Comparison of ENCODE assay signal across 19 cellular contexts in genomic region chr13:112715715-112716460, GRCh38. TPM values are rescaled to one million over a fixed set of nuclear protein-coding genes. Genes with fewer than 3 reads are reported as not detected.
DNase-seq lines count a peak whose midpoint lies in the region; FAIRE-seq and TF ChIP-seq lines count a peak whose summit lies in the region.
"Had no signal": no experiment of that assay in that cellular context is flagged by ENCODE, and none has a peak within 500 bp of the region (broad histone marks: within the 10 kb centered on the region; RNA-seq: fewer than 3 reads in every experiment).

No MANE protein-coding gene starts in this region.

- no peaks in the 10 kb centered on the region for H3K36me3 ChIP-seq in Peyer's patch

- H3K27me3 ChIP-seq in Peyer's patch, result no peaks in the 10 kb centered on the region
- H3K27me3 ChIP-seq: neutrophil had no signal

- H3K27ac Mint-ChIP-seq in CD14-positive monocyte (peak overlapping the region in 6 of 7 donors; percentile 22 to 73 (median 46)), neural crest cell (ENCODE audit: unreplicated experiment) (peak overlapping the region; percentile 62)
- H3K27ac Mint-ChIP-seq: activated naive CD4-positive, alpha-beta T cell treated with anti-CD3 and anti-CD28 coated beads, Interleukin-2, amount 50 U/mL, for 72 hours; CD8-positive, alpha-beta T cell had no signal

- H3K4me3 Mint-ChIP-seq in CD14-positive monocyte (no peak overlapping the region), neural crest cell (peak overlapping the region; percentile 73)
- H3K4me3 Mint-ChIP-seq: CD8-positive, alpha-beta T cell had no signal

- peaks cover 0 to 17% (median 4%) of the 10 kb centered on the region in 4 donors for H3K4me1 ChIP-seq in Peyer's patch

- H3K9me3 ChIP-seq in Peyer's patch, result no peaks in the 10 kb centered on the region
- H3K9me3 ChIP-seq: neutrophil had no signal

- H3K27me3 Mint-ChIP-seq in CD14-positive monocyte (ENCODE audit: low read depth in 3 of 3) (peaks cover 0 to 3% (median 0%) of the 10 kb centered on the region in 3 donors), neural crest cell (ENCODE audit: low read depth) (peaks cover 3% of the 10 kb centered on the region)

- H3K4me1 Mint-ChIP-seq in CD14-positive monocyte, result peaks cover 16% of the 10 kb centered on the region
- peaks cover 70% of the 10 kb centered on the region for H3K4me1 Mint-ChIP-seq in neural crest cell

- H3K27ac ChIP-seq in Peyer's patch, result no peak overlapping the region
- H3K27ac ChIP-seq: coronary artery, neutrophil had no signal

- H3K36me3 Mint-ChIP-seq in CD14-positive monocyte (peaks cover 16 to 43% of the 10 kb centered on the region in 2 donors), neural crest cell (ENCODE audit: low read depth) (peaks cover 7% of the 10 kb centered on the region)
- H3K36me3 Mint-ChIP-seq: activated naive CD4-positive, alpha-beta T cell treated with anti-CD3 and anti-CD28 coated beads, Interleukin-2, amount 50 U/mL, for 72 hours had no signal

- H3K4me3 ChIP-seq in Peyer's patch, result no peak overlapping the region
- H3K4me3 ChIP-seq: coronary artery had no signal

- DNase-seq in CD14-positive monocyte (ENCODE audit: low spot score) (no peak), GM12891 (ENCODE audit: insufficient read length, low spot score) (no peak), Peyer's patch (peak in 2 of 3 donors; percentile 38 to 44), neural crest cell (ENCODE audit: low read depth, low spot score) (no peak), SK-N-DZ (ENCODE audit: low spot score) (no peak), GM19238 (ENCODE audit: insufficient read length, low spot score) (no peak), T1000 (lab: John Stamatoyannopoulos, UW) (no peak), ecto neural progenitor cell (ENCODE audit: low spot score) (no peak)
- DNase-seq: activated CD4-positive, alpha-beta T cell treated with anti-CD3 and anti-CD28 coated beads, Interleukin-2, amount 50 U/mL, for 4 hours; CD8-positive, alpha-beta T cell; islet precursor cell; NCI-H2227 treated with DMSO at 0.1 percent for 48 hours; retina; stimulated activated naive CD4-positive, alpha-beta T cell; T-helper 1 cell had no signal

- H3K9me3 Mint-ChIP-seq in CD14-positive monocyte (no peaks in the 10 kb centered on the region), neural crest cell (no peaks in the 10 kb centered on the region)
- H3K9me3 Mint-ChIP-seq: activated naive CD4-positive, alpha-beta T cell treated with anti-CD3 and anti-CD28 coated beads, Interleukin-2, amount 50 U/mL, for 72 hours; CD8-positive, alpha-beta T cell had no signal

- TF ChIP-seq CTCF in CD14-positive monocyte (IDR thresholded peaks at IDR 0.05) (no peak), Peyer's patch (IDR thresholded peaks at IDR 0.05) (no peak), neural crest cell (conservative IDR thresholded peaks at IDR 0.05) (no peak)

- intact Hi-C loops in CD14-positive monocyte (cut with micrococcal nuclease), result no loop called here

- no peak for FAIRE-seq in GM12891 (lab: Jason Lieb, UNC)
- FAIRE-seq: HTR-8/SVneo had no signal

- TF ChIP-seq POLR2A in GM12891 (IDR thresholded peaks at IDR 0.05; ENCODE audit: low read depth, low read length), result no peak
- no peak for TF ChIP-seq POLR2A in Peyer's patch (IDR thresholded peaks at IDR 0.05)

TF ChIP-seq in GM12891, 5 proteins besides CTCF, POLR2A, EP300 and RAD21:
- TF ChIP-seq PAX5 (IDR thresholded peaks at IDR 0.05; ENCODE audit: insufficient read depth, low read length, severe bottlenecking) (no peak), SPI1 (IDR thresholded peaks at IDR 0.05; ENCODE audit: low read depth, low read length) (0 out of 2 replicates have a peak, but pooled peaks have one; percentile 23)

RNA-seq across cellular contexts. Expression of gene ATP11A, which starts 26.1 kb away (rescaled TPM):
- polyA plus RNA-seq in CD14-positive monocyte, result 1 to 10 TPM; 7.2 to 7.6 TPM
- polyA plus RNA-seq in GM12891 (2012; ENCODE audit: low read depth, missing spikeins), result 10.7 TPM
- total RNA-seq in Peyer's patch (10 to 100 TPM; 33.1 to 64.2 (median 53.7) TPM), neural crest cell (97.4 and 99.1 TPM in 2 replicates)
- 5.8 and 7.6 TPM in 2 replicates for polyA plus RNA-seq in SK-N-DZ (2014; cell fraction: cytosol; rRNA removed)
- polyA plus RNA-seq in SK-N-DZ (2014; cell fraction: nucleus; rRNA removed), result 19.1 and 51.5 TPM in 2 replicates

Comparison
In these comparisons a context has a peak if more than half of its experiments do, and no peak if none do; other contexts are left out.
1. DNase-seq: peak in Peyer's patch (2 of 3); none in CD14-positive monocyte (single experiment), GM12891 (single experiment), neural crest cell (single experiment), SK-N-DZ (single experiment), GM19238 (single experiment), T1000 (single experiment) and ecto neural progenitor cell (single experiment).